ENCODE assay signal across 9 cellular contexts in genomic region chr17:58531661-58532554, GRCh38. TPM values are rescaled to one million over a fixed set of nuclear protein-coding genes. Genes with fewer than 3 reads are reported as not detected.
DNase-seq lines count a peak whose midpoint lies in the region; ATAC-seq and TF ChIP-seq lines count a peak whose summit lies in the region.
"Had no signal": no experiment of that assay in that cellular context is flagged by ENCODE, and none has a peak within 500 bp of the region (broad histone marks: within the 10 kb centered on the region; RNA-seq: fewer than 3 reads in every experiment).

No MANE protein-coding gene starts in this region.

- peaks cover 11% of the 10 kb centered on the region for H3K4me1 Mint-ChIP-seq in activated naive CD8-positive, alpha-beta T cell treated with anti-CD3 and anti-CD28 coated beads, Interleukin-2, amount 10 ng/mL, durations not matched to agents 7 days and 5 days
- peaks cover 47% of the 10 kb centered on the region for H3K4me1 Mint-ChIP-seq in osteocyte (ENCODE audit: unreplicated experiment)

- H2AFZ ChIP-seq in DND-41 (ENCODE audit: low read depth, low read length), result no peak overlapping the region

- intact Hi-C loops in cardiac septum (cut with DNase I), result loop anchor here (5.0 kb wide), 1 partner anchor 55 kb away; no protein-coding TSS in a partner anchor
- intact Hi-C loops in vagina (cut with DNase I), result loop anchor here (10.0 kb wide), 1 partner anchor 153 kb away; no protein-coding TSS in a partner anchor

- H3K9me3 ChIP-seq in DND-41 (ENCODE audit: insufficient read depth, low read length, severe bottlenecking), result no peaks in the 10 kb centered on the region
- H3K9me3 ChIP-seq in SJSA1 (replicated peaks), result no peaks in the 10 kb centered on the region
- H3K9me3 ChIP-seq in vagina, result no peaks in the 10 kb centered on the region

- no peak overlapping the region for H3K27ac Mint-ChIP-seq in activated naive CD8-positive, alpha-beta T cell treated with anti-CD3 and anti-CD28 coated beads, Interleukin-2, amount 10 ng/mL, durations not matched to agents 7 days and 5 days
- H3K27ac Mint-ChIP-seq in osteocyte (ENCODE audit: unreplicated experiment), result no peak overlapping the region

- H3K27me3 ChIP-seq in DND-41 (ENCODE audit: insufficient read depth, low read length, poor library complexity) (peaks cover 73% of the 10 kb centered on the region), SJSA1 (replicated peaks) (no peaks in the 10 kb centered on the region), vagina (no peaks in the 10 kb centered on the region)

- H3K36me3 Mint-ChIP-seq in activated naive CD8-positive, alpha-beta T cell treated with anti-CD3 and anti-CD28 coated beads, Interleukin-2, amount 10 ng/mL, durations not matched to agents 7 days and 5 days, result no peaks in the 10 kb centered on the region
- no peaks in the 10 kb centered on the region for H3K36me3 Mint-ChIP-seq in osteocyte (ENCODE audit: unreplicated experiment)

- POLR2A ChIA-PET in activated naive CD8-positive, alpha-beta T cell treated with anti-CD3 and anti-CD28 coated beads, Interleukin-2, amount 10 ng/mL, durations not matched to agents 7 days and 5 days (lab: Charles Lee), result interaction anchor here (0.6 to 1.3 kb wide), 2 partner anchors 100 to 994 kb away, joined by 3 to 10 read pairs; no protein-coding TSS in a partner anchor

- H4K20me1 ChIP-seq in DND-41 (ENCODE audit: insufficient read depth, low read length), result peaks cover 11% of the 10 kb centered on the region; the same call in 1 of the 2 replicates

- no peak for TF ChIP-seq CTCF in DND-41 (IDR thresholded peaks at IDR 0.05; ENCODE audit: borderline replicate concordance, extremely low read depth, low read length, poor library complexity, severe bottlenecking)
- no peak for TF ChIP-seq CTCF in osteocyte (IDR thresholded peaks at IDR 0.05)
- no peak for TF ChIP-seq CTCF in vagina (IDR thresholded peaks at IDR 0.05)

- peak overlapping the region; percentile 51 for H3K4me3 Mint-ChIP-seq in activated naive CD8-positive, alpha-beta T cell treated with anti-CD3 and anti-CD28 coated beads, Interleukin-2, amount 10 ng/mL, durations not matched to agents 7 days and 5 days
- H3K4me3 Mint-ChIP-seq in osteocyte (ENCODE audit: unreplicated experiment), result peak overlapping the region; percentile 70

- peak in 1 of 2 donors; percentile 43 for TF ChIP-seq POLR2A in vagina (IDR thresholded peaks at IDR 0.05)

- no peaks in the 10 kb centered on the region for H3K9me3 Mint-ChIP-seq in activated naive CD8-positive, alpha-beta T cell treated with anti-CD3 and anti-CD28 coated beads, Interleukin-2, amount 10 ng/mL, durations not matched to agents 7 days and 5 days
- no peaks in the 10 kb centered on the region for H3K9me3 Mint-ChIP-seq in osteocyte (ENCODE audit: unreplicated experiment)

- H3K79me2 ChIP-seq in DND-41 (ENCODE audit: insufficient read depth, low read length), result no peaks in the 10 kb centered on the region

- H3K27me3 Mint-ChIP-seq in activated naive CD8-positive, alpha-beta T cell treated with anti-CD3 and anti-CD28 coated beads, Interleukin-2, amount 10 ng/mL, durations not matched to agents 7 days and 5 days, result peaks cover 47% of the 10 kb centered on the region
- peaks cover 9% of the 10 kb centered on the region for H3K27me3 Mint-ChIP-seq in osteocyte (ENCODE audit: unreplicated experiment)

- ATAC-seq in DND-41 (ENCODE audit: insufficient read depth, low read depth) (peak; percentile 81), HG02973 (IDR thresholded peaks at IDR 0.05; ENCODE audit: unreplicated experiment) (peak; percentile 54), GM21528 (IDR thresholded peaks at IDR 0.05; ENCODE audit: low FRiP score, unreplicated experiment) (no peak)
- peak; percentile 82 for ATAC-seq in activated naive CD8-positive, alpha-beta T cell treated with anti-CD3 and anti-CD28 coated beads, Interleukin-2, amount 10 ng/mL, durations not matched to agents 7 days and 5 days (ENCODE audit: low read depth)

- peaks cover 2% of the 10 kb centered on the region; the same call in 1 of the 2 replicates for H3K4me1 ChIP-seq in DND-41 (ENCODE audit: insufficient read depth, low read length)
- H3K4me1 ChIP-seq in SJSA1 (replicated peaks), result peaks cover 44% of the 10 kb centered on the region
- peaks cover 7% of the 10 kb centered on the region for H3K4me1 ChIP-seq in vagina

- H3K4me3 ChIP-seq in DND-41 (ENCODE audit: low read depth in 1 of 2, low read length in 2 of 2) (0 out of 4 replicates have a peak overlapping the region, but pooled peaks of 1 of the 2 experiments have one; percentile 7), SJSA1 (peak overlapping the region; percentile 41), vagina (peak overlapping the region; percentile 53 to 59)

- peak overlapping the region; percentile 55 for H3K4me2 ChIP-seq in DND-41 (ENCODE audit: insufficient read depth, low read length)

- H3K9ac ChIP-seq in DND-41 (ENCODE audit: low read depth, low read length), result no peak overlapping the region

- H3K27ac ChIP-seq in DND-41 (ENCODE audit: low read length) (no peak overlapping the region), SJSA1 (no peak overlapping the region), vagina (peak overlapping the region; percentile 65)

- DNase-seq in DND-41 (no peak), SJSA1 (ENCODE audit: low read depth in 1 of 2, low spot score in 2 of 2) (no peak), cardiac septum (ENCODE audit: low spot score) (peak; percentile 86), osteocyte (ENCODE audit: extremely low spot score, unreplicated experiment) (no peak), vagina (ENCODE audit: extremely low spot score in 2 of 2) (no peak)
- DNase-seq in activated naive CD8-positive, alpha-beta T cell treated with anti-CD3 and anti-CD28 coated beads, Interleukin-2, amount 10 ng/mL, durations not matched to agents 7 days and 5 days, result peak; percentile 82

- H3K36me3 ChIP-seq in DND-41 (ENCODE audit: insufficient read depth, low read length), result no peaks in the 10 kb centered on the region
- H3K36me3 ChIP-seq in SJSA1, result no peaks in the 10 kb centered on the region
- H3K36me3 ChIP-seq in vagina, result no peaks in the 10 kb centered on the region

RNA-seq across cellular contexts. Expression of gene MTMR4, which starts 17.5 kb away (rescaled TPM):
- total RNA-seq in SJSA1 (2014; rRNA removed; shearing (Covaris generic)), result 20.3 and 40.2 TPM in 2 replicates
- 10 to 100 TPM; 50.5 to 50.8 TPM for total RNA-seq in activated naive CD8-positive, alpha-beta T cell treated with anti-CD3 and anti-CD28 coated beads, Interleukin-2, amount 10 ng/mL, durations not matched to agents 7 days and 5 days
- total RNA-seq in cardiac septum (23.4 TPM), osteocyte (47.3 and 47.4 TPM in 2 replicates), vagina (15.7 TPM)

RNA-seq across cellular contexts. Expression of gene HSF5, which starts 43.7 kb away (rescaled TPM):
- not detected in 2 replicates for total RNA-seq in SJSA1 (2014; rRNA removed; shearing (Covaris generic))
- total RNA-seq in activated naive CD8-positive, alpha-beta T cell treated with anti-CD3 and anti-CD28 coated beads, Interleukin-2, amount 10 ng/mL, durations not matched to agents 7 days and 5 days, result under 1 TPM; 0.47 to 0.60 TPM
- total RNA-seq in cardiac septum (not detected), osteocyte (not detected in 2 replicates), vagina (0.25 TPM)
- total RNA-seq: NCI-H460 had no signal

Comparison
In these comparisons a context has a peak if more than half of its experiments do, and no peak if none do; other contexts are left out.
1. DNase-seq: peak in activated naive CD8-positive, alpha-beta T cell treated with anti-CD3 and anti-CD28 coated beads, Interleukin-2, amount 10 ng/mL, durations not matched to agents 7 days and 5 days (single experiment) and cardiac septum (single experiment); none in DND-41 (single experiment), SJSA1 (0 of 2), osteocyte (single experiment) and vagina (0 of 2).